Comparison of ENCODE assay signal across 1 cellular context in the genomic region with DNA sequence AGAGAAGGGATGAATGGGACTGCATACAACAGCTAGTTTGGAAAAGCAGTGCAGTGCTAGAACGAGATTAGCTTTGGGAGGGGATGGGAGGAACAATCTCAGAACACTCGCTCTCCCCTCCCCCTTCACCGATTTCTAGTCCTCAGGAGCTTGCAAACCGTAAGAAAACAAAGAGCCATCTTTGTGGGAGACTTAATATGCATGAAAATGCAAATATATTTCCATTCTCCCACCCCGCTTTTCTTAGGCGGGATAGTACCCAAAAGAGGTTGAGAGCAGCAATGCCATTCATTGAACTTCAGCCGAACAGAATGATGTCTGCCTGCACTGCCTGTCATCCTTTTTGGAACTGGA.
TF ChIP-seq lines count a peak whose summit lies in the region.

No MANE protein-coding gene starts in this region.

TF ChIP-seq in K562, 482 proteins besides CTCF, POLR2A, EP300 and RAD21:
- TF ChIP-seq KDM1A (IDR thresholded peaks at IDR 0.05): peak; percentile 70 to 73; a peak in 3 of 4 replicates
- TF ChIP-seq NEUROD1 (IDR thresholded peaks at IDR 0.05; ENCODE audit: borderline replicate concordance, low read depth, low read length, partially characterized antibody): no peak
- TF ChIP-seq RCOR1 (IDR thresholded peaks at IDR 0.05; ENCODE audit: borderline replicate concordance in 1 of 2, low read depth in 2 of 2, low read length in 2 of 2): peak in 1 of 2 experiments; percentile 69; a peak in 1 of 4 replicates
- no peak for TF ChIP-seq BRCA1 (IDR thresholded peaks at IDR 0.05)
- TF ChIP-seq BRCA1 (CRISPR knock-in tag; IDR thresholded peaks at IDR 0.05): no peak
- no peak for TF ChIP-seq RUNX1 (IDR thresholded peaks at IDR 0.05; ENCODE audit: low read depth)
- TF ChIP-seq, protein P1, sequence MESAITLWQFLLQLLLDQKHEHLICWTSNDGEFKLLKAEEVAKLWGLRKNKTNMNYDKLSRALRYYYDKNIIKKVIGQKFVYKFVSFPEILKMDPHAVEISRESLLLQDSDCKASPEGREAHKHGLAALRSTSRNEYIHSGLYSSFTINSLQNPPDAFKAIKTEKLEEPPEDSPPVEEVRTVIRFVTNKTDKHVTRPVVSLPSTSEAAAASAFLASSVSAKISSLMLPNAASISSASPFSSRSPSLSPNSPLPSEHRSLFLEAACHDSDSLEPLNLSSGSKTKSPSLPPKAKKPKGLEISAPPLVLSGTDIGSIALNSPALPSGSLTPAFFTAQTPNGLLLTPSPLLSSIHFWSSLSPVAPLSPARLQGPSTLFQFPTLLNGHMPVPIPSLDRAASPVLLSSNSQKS (CRISPR knock-in tag; IDR thresholded peaks at IDR 0.05): no peak
- no peak for TF ChIP-seq ZNF764 (CRISPR knock-in tag; IDR thresholded peaks at IDR 0.05; ENCODE audit: low read depth)
- TF ChIP-seq, protein P2, sequence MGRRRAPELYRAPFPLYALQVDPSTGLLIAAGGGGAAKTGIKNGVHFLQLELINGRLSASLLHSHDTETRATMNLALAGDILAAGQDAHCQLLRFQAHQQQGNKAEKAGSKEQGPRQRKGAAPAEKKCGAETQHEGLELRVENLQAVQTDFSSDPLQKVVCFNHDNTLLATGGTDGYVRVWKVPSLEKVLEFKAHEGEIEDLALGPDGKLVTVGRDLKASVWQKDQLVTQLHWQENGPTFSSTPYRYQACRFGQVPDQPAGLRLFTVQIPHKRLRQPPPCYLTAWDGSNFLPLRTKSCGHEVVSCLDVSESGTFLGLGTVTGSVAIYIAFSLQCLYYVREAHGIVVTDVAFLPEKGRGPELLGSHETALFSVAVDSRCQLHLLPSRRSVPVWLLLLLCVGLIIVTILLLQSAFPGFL (CRISPR knock-in tag; IDR thresholded peaks at IDR 0.05): no peak
- TF ChIP-seq, protein P3, sequence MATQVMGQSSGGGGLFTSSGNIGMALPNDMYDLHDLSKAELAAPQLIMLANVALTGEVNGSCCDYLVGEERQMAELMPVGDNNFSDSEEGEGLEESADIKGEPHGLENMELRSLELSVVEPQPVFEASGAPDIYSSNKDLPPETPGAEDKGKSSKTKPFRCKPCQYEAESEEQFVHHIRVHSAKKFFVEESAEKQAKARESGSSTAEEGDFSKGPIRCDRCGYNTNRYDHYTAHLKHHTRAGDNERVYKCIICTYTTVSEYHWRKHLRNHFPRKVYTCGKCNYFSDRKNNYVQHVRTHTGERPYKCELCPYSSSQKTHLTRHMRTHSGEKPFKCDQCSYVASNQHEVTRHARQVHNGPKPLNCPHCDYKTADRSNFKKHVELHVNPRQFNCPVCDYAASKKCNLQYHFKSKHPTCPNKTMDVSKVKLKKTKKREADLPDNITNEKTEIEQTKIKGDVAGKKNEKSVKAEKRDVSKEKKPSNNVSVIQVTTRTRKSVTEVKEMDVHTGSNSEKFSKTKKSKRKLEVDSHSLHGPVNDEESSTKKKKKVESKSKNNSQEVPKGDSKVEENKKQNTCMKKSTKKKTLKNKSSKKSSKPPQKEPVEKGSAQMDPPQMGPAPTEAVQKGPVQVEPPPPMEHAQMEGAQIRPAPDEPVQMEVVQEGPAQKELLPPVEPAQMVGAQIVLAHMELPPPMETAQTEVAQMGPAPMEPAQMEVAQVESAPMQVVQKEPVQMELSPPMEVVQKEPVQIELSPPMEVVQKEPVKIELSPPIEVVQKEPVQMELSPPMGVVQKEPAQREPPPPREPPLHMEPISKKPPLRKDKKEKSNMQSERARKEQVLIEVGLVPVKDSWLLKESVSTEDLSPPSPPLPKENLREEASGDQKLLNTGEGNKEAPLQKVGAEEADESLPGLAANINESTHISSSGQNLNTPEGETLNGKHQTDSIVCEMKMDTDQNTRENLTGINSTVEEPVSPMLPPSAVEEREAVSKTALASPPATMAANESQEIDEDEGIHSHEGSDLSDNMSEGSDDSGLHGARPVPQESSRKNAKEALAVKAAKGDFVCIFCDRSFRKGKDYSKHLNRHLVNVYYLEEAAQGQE (CRISPR knock-in tag; IDR thresholded peaks at IDR 0.05; ENCODE audit: low read depth): no peak
- TF ChIP-seq CBFA2T2 (conservative IDR thresholded peaks at IDR 0.05): 0 out of 2 replicates have a peak, but pooled peaks have one; percentile 2
- no peak for TF ChIP-seq THRA (IDR thresholded peaks at IDR 0.05)
- peak in 1 of 2 experiments; percentile 50; a peak in 1 of 4 replicates for TF ChIP-seq HDAC1 (IDR thresholded peaks at IDR 0.05)
